ENCODE assay signal across 8 cellular contexts in genomic region chr14:92121207-92121669, GRCh38. TPM values are rescaled to one million over a fixed set of nuclear protein-coding genes. Genes with fewer than 3 reads are reported as not detected.
DNase-seq lines count a peak whose midpoint lies in the region; ATAC-seq and TF ChIP-seq lines count a peak whose summit lies in the region.

No MANE protein-coding gene starts in this region.

- no peak for TF ChIP-seq POLR2A in esophagus muscularis mucosa (IDR thresholded peaks at IDR 0.05; ENCODE audit: low read depth)

- H3K4me1 Mint-ChIP-seq in natural killer cell treated with Interleukin-12 subunit alpha and Interleukin-12 subunit beta and Interleukin-15 and Interleukin-18, amount 100 ng/mL, for 72 hours (ENCODE audit: low read depth in 2 of 2) = peaks cover 24 to 26% of the 10 kb centered on the region in 2 donors

- no peaks in the 10 kb centered on the region for H3K9me3 ChIP-seq in SU-DHL-6 (ENCODE audit: insufficient read depth, low read length)
- H3K9me3 ChIP-seq in esophagus muscularis mucosa = no peaks in the 10 kb centered on the region

- H3K36me3 Mint-ChIP-seq in natural killer cell treated with Interleukin-12 subunit alpha and Interleukin-12 subunit beta and Interleukin-15 and Interleukin-18, amount 100 ng/mL, for 72 hours = peaks cover 11% of the 10 kb centered on the region

- H3K4me3 ChIP-seq in ACC112 (ENCODE audit: low read depth, low read length) (peak overlapping the region; percentile 97), SU-DHL-6 (ENCODE audit: insufficient read depth, low read length, poor library complexity, severe bottlenecking) (peak overlapping the region; percentile 71), esophagus muscularis mucosa (peak overlapping the region; percentile 72 to 99 (median 89))

- under 1% methylated on average over 35 of the region's 36 CpGs for WGBS in esophagus muscularis mucosa

- CTCF ChIA-PET in GM10248 (lab: Yijun Ruan, JAX) = interaction anchor here (0.8 to 11.7 kb wide), 12 partner anchors 10 to 480 kb away, joined by 3 to 134 read pairs (median 4); partner anchors contain the start of gene ATXN3

- peak; percentile 59 for DNase-seq in GM10248 (ENCODE audit: extremely low spot score)
- peak; percentile 96 for DNase-seq in esophagus muscularis mucosa (ENCODE audit: extremely low spot score)
- DNase-seq in natural killer cell treated with Interleukin-12 subunit alpha and Interleukin-12 subunit beta and Interleukin-15 and Interleukin-18, amount 100 ng/mL, for 72 hours (ENCODE audit: low spot score) = no peak
- no peak for DNase-seq in midbrain (lab: John Stamatoyannopoulos, UW)
- no peak for DNase-seq in effector CD8-positive, alpha-beta T cell (lab: John Stamatoyannopoulos, UW)

- peaks cover 59% of the 10 kb centered on the region for H3K79me2 ChIP-seq in ACC112 (ENCODE audit: control insufficient read depth, insufficient read depth, low read length, unreplicated experiment)
- peaks cover 59% of the 10 kb centered on the region for H3K79me2 ChIP-seq in SU-DHL-6 (ENCODE audit: insufficient read depth, low read length)

- POLR2A ChIA-PET in GM10248 (lab: Yijun Ruan, JAX) = interaction anchor here (1.5 to 1.6 kb wide), 2 partner anchors 10 to 28 kb away, joined by 6 to 10 read pairs; no protein-coding TSS in a partner anchor

- peaks cover 24% of the 10 kb centered on the region for H3K36me3 ChIP-seq in ACC112 (ENCODE audit: insufficient read depth, low read length)
- H3K36me3 ChIP-seq in SU-DHL-6 (ENCODE audit: low read length) = peaks cover 20% of the 10 kb centered on the region; the same call in 1 of the 2 replicates
- peaks cover 0 to 40% (median 15%) of the 10 kb centered on the region in 4 donors for H3K36me3 ChIP-seq in esophagus muscularis mucosa

- H3K27me3 Mint-ChIP-seq in natural killer cell treated with Interleukin-12 subunit alpha and Interleukin-12 subunit beta and Interleukin-15 and Interleukin-18, amount 100 ng/mL, for 72 hours = no peaks in the 10 kb centered on the region

- TF ChIP-seq CTCF in GM10248 (IDR thresholded peaks at IDR 0.05; ENCODE audit: control extremely low read depth, extremely low read depth, low read depth, missing control alignments) (no peak), SU-DHL-6 (IDR thresholded peaks at IDR 0.05; ENCODE audit: insufficient read depth, low read length, poor library complexity, severe bottlenecking) (no peak), esophagus muscularis mucosa (IDR thresholded peaks at IDR 0.05) (no peak)

- H3K27ac Mint-ChIP-seq in natural killer cell treated with Interleukin-12 subunit alpha and Interleukin-12 subunit beta and Interleukin-15 and Interleukin-18, amount 100 ng/mL, for 72 hours = peak overlapping the region; percentile 98 to 99

- intact Hi-C loops in esophagus muscularis mucosa (cut with DNase I) = no loop called here

- ATAC-seq in HG02981 (IDR thresholded peaks at IDR 0.05; ENCODE audit: unreplicated experiment) = peak; percentile 18
- ATAC-seq in natural killer cell treated with Interleukin-12 subunit alpha and Interleukin-12 subunit beta and Interleukin-15 and Interleukin-18, amount 100 ng/mL, for 72 hours = peak; percentile 49 to 60

- H3K9me2 ChIP-seq in SU-DHL-6 (replicated peaks; ENCODE audit: insufficient read depth, low read length) = no peaks in the 10 kb centered on the region

- H3K27me3 ChIP-seq in ACC112 (ENCODE audit: insufficient read depth, low read length) (no peaks in the 10 kb centered on the region), SU-DHL-6 (ENCODE audit: low read length) (no peaks in the 10 kb centered on the region), esophagus muscularis mucosa (no peaks in the 10 kb centered on the region)

- H3K9me3 Mint-ChIP-seq in natural killer cell treated with Interleukin-12 subunit alpha and Interleukin-12 subunit beta and Interleukin-15 and Interleukin-18, amount 100 ng/mL, for 72 hours = no peaks in the 10 kb centered on the region

- H3F3A ChIP-seq in SU-DHL-6 (ENCODE audit: insufficient read depth) = 0 out of 2 replicates have a peak, but pooled peaks cover 6% of the 10 kb centered on the region

- no peak for TF ChIP-seq EP300 in esophagus muscularis mucosa (IDR thresholded peaks at IDR 0.05)

- peak overlapping the region; percentile 99 for H3K9ac ChIP-seq in SU-DHL-6 (ENCODE audit: low read length)

- no peaks in the 10 kb centered on the region for H4K20me1 ChIP-seq in SU-DHL-6 (ENCODE audit: low read depth, low read length)

- H3K27ac ChIP-seq in ACC112 (ENCODE audit: low read depth, low read length) (peak overlapping the region; percentile 89), SU-DHL-6 (ENCODE audit: low read depth, low read length) (peak overlapping the region; percentile 70), esophagus muscularis mucosa (replicated peaks in 1 of 4) (peak overlapping the region; percentile 94 to 99 (median 96))

- H3K4me1 ChIP-seq in ACC112 (ENCODE audit: control insufficient read depth, insufficient read depth, low read length, unreplicated experiment) (peaks cover 30% of the 10 kb centered on the region), esophagus muscularis mucosa (peaks cover 30 to 75% (median 57%) of the 10 kb centered on the region in 4 donors)

- H2AFZ ChIP-seq in ACC112 (ENCODE audit: low read length, unreplicated experiment) (peak overlapping the region; percentile 92), SU-DHL-6 (ENCODE audit: low read depth, low read length, severe bottlenecking) (peak overlapping the region; percentile 92)

- H3K4me3 Mint-ChIP-seq in natural killer cell treated with Interleukin-12 subunit alpha and Interleukin-12 subunit beta and Interleukin-15 and Interleukin-18, amount 100 ng/mL, for 72 hours = peak overlapping the region; percentile 100

- H3K4me2 ChIP-seq in SU-DHL-6 (ENCODE audit: low read depth, low read length, poor library complexity, severe bottlenecking) = peak overlapping the region; percentile 66

RNA-seq across cellular contexts. Expression of gene NDUFB1, which starts 0.3 kb away (rescaled TPM):
- 100 to 1,000 TPM; 197 to 457 (median 369) TPM for total RNA-seq in esophagus muscularis mucosa
- total RNA-seq in natural killer cell treated with Interleukin-12 subunit alpha and Interleukin-12 subunit beta and Interleukin-15 and Interleukin-18, amount 100 ng/mL, for 72 hours = 10 to 100 TPM; 69.6 to 95.5 TPM

RNA-seq across cellular contexts. Expression of gene CPSF2, which starts 0.5 kb away (rescaled TPM):
- total RNA-seq in esophagus muscularis mucosa = 10 to 100 TPM; 19.5 to 29.0 (median 25.5) TPM
- 10 to 100 TPM; 65.0 to 71.9 TPM for total RNA-seq in natural killer cell treated with Interleukin-12 subunit alpha and Interleukin-12 subunit beta and Interleukin-15 and Interleukin-18, amount 100 ng/mL, for 72 hours

RNA-seq across cellular contexts. Expression of gene ATXN3, which starts 14.9 kb away (rescaled TPM):
- 10 to 100 TPM; 24.1 to 48.9 (median 24.9) TPM for total RNA-seq in esophagus muscularis mucosa
- 10 to 100 TPM; 22.3 to 27.2 TPM for total RNA-seq in natural killer cell treated with Interleukin-12 subunit alpha and Interleukin-12 subunit beta and Interleukin-15 and Interleukin-18, amount 100 ng/mL, for 72 hours

Comparison
In these comparisons a context has a peak if more than half of its experiments do, and no peak if none do; other contexts are left out.
1. DNase-seq: peak in GM10248 (single experiment) and esophagus muscularis mucosa (single experiment); none in natural killer cell treated with Interleukin-12 subunit alpha and Interleukin-12 subunit beta and Interleukin-15 and Interleukin-18, amount 100 ng/mL, for 72 hours (single experiment), midbrain (single experiment) and effector CD8-positive, alpha-beta T cell (single experiment).
2. Peak in every context shown above with its lines, with median percentiles within 50 percentile points of each other: H3K27ac ChIP-seq and H3K4me3 ChIP-seq.